10 cellular contexts compared by ENCODE assay signal in genomic region chr17:19650826-19651225, GRCh38. TPM values are rescaled to one million over a fixed set of nuclear protein-coding genes. Genes with fewer than 3 reads are reported as not detected.
DNase-seq lines count a peak whose midpoint lies in the region; ATAC-seq and TF ChIP-seq lines count a peak whose summit lies in the region.
"Had no signal": no experiment of that assay in that cellular context is flagged by ENCODE, and none has a peak within 500 bp of the region (broad histone marks: within the 10 kb centered on the region; RNA-seq: fewer than 3 reads in every experiment).

No MANE protein-coding gene starts in this region.

- no peak overlapping the region for H4K91ac ChIP-seq in trophoblast cell (ENCODE audit: low read depth, low read length)

- peak overlapping the region; percentile 45 for H3K4me3 ChIP-seq in NB4 (ENCODE audit: low read depth, low read length)
- no peak overlapping the region for H3K4me3 ChIP-seq in trophoblast cell (ENCODE audit: low read depth, low read length)

- H2AFZ ChIP-seq in trophoblast cell (ENCODE audit: insufficient read depth, low read length, poor library complexity): no peak overlapping the region

- no peak overlapping the region for H3K27ac Mint-ChIP-seq in CD4-positive, alpha-beta T cell
- no peak overlapping the region for H3K27ac Mint-ChIP-seq in effector memory CD8-positive, alpha-beta T cell
- no peak overlapping the region for H3K27ac Mint-ChIP-seq in neural crest cell (ENCODE audit: unreplicated experiment)

- intact Hi-C loops in CD4-positive, alpha-beta T cell (cut with DNase I, micrococcal nuclease): loop anchor here in 1 of 2 experiments (5.0 kb wide), 1 partner anchor 96 kb away; the partner anchor contains the start of gene ALDH3A1

- H3K27me3 ChIP-seq in CD4-positive, alpha-beta T cell (ENCODE audit: control insufficient read depth, insufficient read depth, low read length): no peaks in the 10 kb centered on the region
- no peaks in the 10 kb centered on the region for H3K27me3 ChIP-seq in trophoblast cell (ENCODE audit: insufficient read depth, low read length)

- H2BK5ac ChIP-seq in trophoblast cell (ENCODE audit: low read depth, low read length, poor library complexity): no peak overlapping the region

- H3K4ac ChIP-seq in trophoblast cell (ENCODE audit: low read depth, low read length): no peak overlapping the region

- no peak overlapping the region for H3K18ac ChIP-seq in trophoblast cell (ENCODE audit: low read length)

- peak overlapping the region; percentile 71 for H3K4me3 Mint-ChIP-seq in CD4-positive, alpha-beta T cell
- peak overlapping the region; percentile 94 to 99 for H3K4me3 Mint-ChIP-seq in effector memory CD8-positive, alpha-beta T cell
- H3K4me3 Mint-ChIP-seq in neural crest cell: peak overlapping the region; percentile 79

- no peak overlapping the region for H4K12ac ChIP-seq in trophoblast cell (ENCODE audit: low read depth, low read length)

- H3K79me1 ChIP-seq in trophoblast cell (ENCODE audit: low read length): peaks cover 6% of the 10 kb centered on the region

- H3K4me1 ChIP-seq in trophoblast cell (ENCODE audit: control insufficient read depth in 1 of 2, insufficient read depth in 2 of 2, low read length in 2 of 2): peaks cover 0 to 4% of the 10 kb centered on the region in 2 experiments

- no peak overlapping the region for H2BK120ac ChIP-seq in trophoblast cell (ENCODE audit: insufficient read depth, low read length, poor library complexity)

- no peaks in the 10 kb centered on the region for H3K9me3 ChIP-seq in CD4-positive, alpha-beta T cell (ENCODE audit: control insufficient read depth, low read length)
- peaks cover 7% of the 10 kb centered on the region for H3K9me3 ChIP-seq in trophoblast cell (ENCODE audit: insufficient read depth, low read depth, low read length)

- TF ChIP-seq POLR2A in NB4 (IDR thresholded peaks at IDR 0.05; ENCODE audit: extremely low read depth, insufficient read length): no peak

- no peak overlapping the region for H3K23ac ChIP-seq in trophoblast cell (ENCODE audit: low read length)

- H2BK12ac ChIP-seq in trophoblast cell (ENCODE audit: low read length): no peak overlapping the region

- H3K27ac ChIP-seq in CD4-positive, alpha-beta T cell (ENCODE audit: low read depth, low read length): no peak overlapping the region
- no peak overlapping the region for H3K27ac ChIP-seq in trophoblast cell (ENCODE audit: low read depth, low read length)
- H3K27ac ChIP-seq: SK-N-MC had no signal

- no peaks in the 10 kb centered on the region for H3K79me2 ChIP-seq in trophoblast cell (ENCODE audit: control insufficient read depth, insufficient read depth, low read length, poor library complexity)

- H3K14ac ChIP-seq in trophoblast cell (ENCODE audit: low read length): no peak overlapping the region

- CTCF ChIA-PET in CD4-positive, alpha-beta T cell (lab: Charles Lee): no interaction called here

- H3K36me3 ChIP-seq in trophoblast cell (ENCODE audit: control insufficient read depth in 1 of 2, insufficient read depth in 2 of 2, low read length in 2 of 2): no peaks in the 10 kb centered on the region

- no peaks in the 10 kb centered on the region for H3K9me3 Mint-ChIP-seq in CD4-positive, alpha-beta T cell
- H3K9me3 Mint-ChIP-seq in effector memory CD8-positive, alpha-beta T cell: no peaks in the 10 kb centered on the region
- no peaks in the 10 kb centered on the region for H3K9me3 Mint-ChIP-seq in neural crest cell

- WGBS in trophoblast cell (ENCODE audit: extremely low coverage, insufficient coverage, insufficient read length): no CpG with 5 or more reads among the region's 1 CpG

- H3K4me1 Mint-ChIP-seq in CD4-positive, alpha-beta T cell (ENCODE audit: low read depth): peaks cover 42% of the 10 kb centered on the region
- peaks cover 26 to 34% of the 10 kb centered on the region in 2 donors for H3K4me1 Mint-ChIP-seq in effector memory CD8-positive, alpha-beta T cell (ENCODE audit: low read depth in 2 of 2)
- H3K4me1 Mint-ChIP-seq in neural crest cell: peaks cover 28% of the 10 kb centered on the region

- H4K8ac ChIP-seq in trophoblast cell (ENCODE audit: low read depth, low read length): no peak overlapping the region

- H3K36me3 Mint-ChIP-seq in CD4-positive, alpha-beta T cell (ENCODE audit: low read depth): peaks cover 37% of the 10 kb centered on the region
- H3K36me3 Mint-ChIP-seq in effector memory CD8-positive, alpha-beta T cell (ENCODE audit: insufficient read depth): peaks cover 32% of the 10 kb centered on the region
- peaks cover 24% of the 10 kb centered on the region for H3K36me3 Mint-ChIP-seq in neural crest cell (ENCODE audit: low read depth)

- no peak for TF ChIP-seq CTCF in CD4-positive, alpha-beta T cell (IDR thresholded peaks at IDR 0.05)
- TF ChIP-seq CTCF in NB4 (IDR thresholded peaks at IDR 0.05; ENCODE audit: low read depth, low read length): no peak
- TF ChIP-seq CTCF in neural crest cell (conservative IDR thresholded peaks at IDR 0.05): no peak

- no peak for ATAC-seq in CD4-positive, alpha-beta T cell (ENCODE audit: poor library complexity)
- ATAC-seq in effector memory CD8-positive, alpha-beta T cell (replicated peaks): no peak
- ATAC-seq in HG03571 (IDR thresholded peaks at IDR 0.05; ENCODE audit: unreplicated experiment): no peak

- no peak for DNase-seq in CD4-positive, alpha-beta T cell
- no peak for DNase-seq in NB4 (ENCODE audit: low read depth)
- DNase-seq in effector memory CD8-positive, alpha-beta T cell: no peak
- no peak for DNase-seq in neural crest cell (ENCODE audit: low read depth, low spot score)
- no peak for DNase-seq in trophoblast cell
- DNase-seq in AML-193 (lab: John Stamatoyannopoulos, UW): no peak
- DNase-seq in T1000 (lab: John Stamatoyannopoulos, UW): no peak
- DNase-seq: NCI-H146 had no signal

- no peak overlapping the region for H3K4me2 ChIP-seq in trophoblast cell (ENCODE audit: low read length)

- no peaks in the 10 kb centered on the region for H3K27me3 Mint-ChIP-seq in CD4-positive, alpha-beta T cell
- H3K27me3 Mint-ChIP-seq in effector memory CD8-positive, alpha-beta T cell: no peaks in the 10 kb centered on the region
- no peaks in the 10 kb centered on the region for H3K27me3 Mint-ChIP-seq in neural crest cell (ENCODE audit: low read depth)

- POLR2A ChIA-PET in CD4-positive, alpha-beta T cell (lab: Charles Lee): interaction anchor here (0.7 kb wide), 1 partner anchor 54 kb away, joined by 4 read pairs; no protein-coding TSS in a partner anchor

- H2AK5ac ChIP-seq in trophoblast cell (ENCODE audit: low read length): no peak overlapping the region

- H3K9ac ChIP-seq in trophoblast cell (ENCODE audit: low read length): no peak overlapping the region

RNA-seq across cellular contexts. Expression of gene ALDH3A2, which starts 2.3 kb away (rescaled TPM):
- 10 to 100 TPM; 20.0 to 20.9 TPM for total RNA-seq in CD4-positive, alpha-beta T cell
- 53.4 and 54.4 TPM in 2 replicates for total RNA-seq in neural crest cell
- polyA plus RNA-seq in trophoblast cell (2013): 3.7 and 4.3 TPM in 2 replicates
